In the genomic region with DNA sequence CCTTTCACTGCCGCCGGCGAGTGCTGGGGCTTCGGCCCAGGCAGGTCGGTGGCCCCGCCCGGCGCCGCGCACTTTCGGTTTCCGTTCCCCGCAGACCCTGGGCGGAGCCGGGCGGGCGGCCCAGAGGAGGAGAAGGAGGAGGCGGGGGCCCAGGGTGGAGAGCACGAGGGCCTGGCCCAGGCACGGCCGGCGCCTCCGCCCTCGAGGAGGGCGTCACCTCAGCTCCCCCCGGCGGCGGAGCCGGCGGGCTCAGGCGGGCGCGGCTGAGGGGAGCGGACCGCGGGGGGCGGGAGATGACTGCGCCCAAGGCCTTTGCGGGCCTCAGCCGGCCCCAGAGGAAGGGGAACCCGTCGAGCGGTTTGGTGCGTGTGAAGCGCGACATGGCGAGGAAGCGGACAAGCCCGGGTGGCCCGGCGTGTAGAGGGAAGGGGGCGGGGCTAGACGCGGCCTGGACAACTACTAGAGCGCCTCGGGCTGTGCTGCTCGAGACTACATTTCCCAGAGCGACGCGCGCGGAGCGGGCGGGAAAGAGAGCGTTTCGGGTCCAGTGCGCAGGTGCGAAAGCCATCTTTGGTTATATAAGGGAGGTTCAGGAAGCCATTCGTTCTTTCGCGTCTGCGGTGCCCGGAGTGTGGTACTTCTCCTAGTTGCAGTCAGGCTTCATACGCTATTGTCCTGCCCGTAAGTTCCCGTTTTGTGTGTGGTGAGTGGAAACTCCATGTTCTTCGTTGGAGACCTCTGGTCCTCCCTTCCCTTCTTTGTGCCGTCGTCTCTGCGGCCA, we compare ENCODE assay signal across 1 cellular context.
A peak's percentile ranks its signal among the peaks of the same experiment; 100 is the strongest.
TF ChIP-seq lines count a peak whose summit lies in the region.

A gene (minus strand): TSS at position 22 of the 781 bp plus-strand sequence. CDS start 2,218 bp downstream, outside the sequence.

TF ChIP-seq in K562, 482 proteins besides CTCF, POLR2A, EP300 and RAD21 (continued from another document and continues in another):
- peak; percentile 26; the same call in 1 of the 2 replicates for TF ChIP-seq STAT5A (IDR thresholded peaks at IDR 0.05; ENCODE audit: borderline replicate concordance, low read length)
- peak; percentile 92 for TF ChIP-seq CXXC5 (CRISPR knock-in tag; IDR thresholded peaks at IDR 0.05)
- TF ChIP-seq SOX6 (IDR thresholded peaks at IDR 0.05): peak; percentile 54
- TF ChIP-seq, protein P1, sequence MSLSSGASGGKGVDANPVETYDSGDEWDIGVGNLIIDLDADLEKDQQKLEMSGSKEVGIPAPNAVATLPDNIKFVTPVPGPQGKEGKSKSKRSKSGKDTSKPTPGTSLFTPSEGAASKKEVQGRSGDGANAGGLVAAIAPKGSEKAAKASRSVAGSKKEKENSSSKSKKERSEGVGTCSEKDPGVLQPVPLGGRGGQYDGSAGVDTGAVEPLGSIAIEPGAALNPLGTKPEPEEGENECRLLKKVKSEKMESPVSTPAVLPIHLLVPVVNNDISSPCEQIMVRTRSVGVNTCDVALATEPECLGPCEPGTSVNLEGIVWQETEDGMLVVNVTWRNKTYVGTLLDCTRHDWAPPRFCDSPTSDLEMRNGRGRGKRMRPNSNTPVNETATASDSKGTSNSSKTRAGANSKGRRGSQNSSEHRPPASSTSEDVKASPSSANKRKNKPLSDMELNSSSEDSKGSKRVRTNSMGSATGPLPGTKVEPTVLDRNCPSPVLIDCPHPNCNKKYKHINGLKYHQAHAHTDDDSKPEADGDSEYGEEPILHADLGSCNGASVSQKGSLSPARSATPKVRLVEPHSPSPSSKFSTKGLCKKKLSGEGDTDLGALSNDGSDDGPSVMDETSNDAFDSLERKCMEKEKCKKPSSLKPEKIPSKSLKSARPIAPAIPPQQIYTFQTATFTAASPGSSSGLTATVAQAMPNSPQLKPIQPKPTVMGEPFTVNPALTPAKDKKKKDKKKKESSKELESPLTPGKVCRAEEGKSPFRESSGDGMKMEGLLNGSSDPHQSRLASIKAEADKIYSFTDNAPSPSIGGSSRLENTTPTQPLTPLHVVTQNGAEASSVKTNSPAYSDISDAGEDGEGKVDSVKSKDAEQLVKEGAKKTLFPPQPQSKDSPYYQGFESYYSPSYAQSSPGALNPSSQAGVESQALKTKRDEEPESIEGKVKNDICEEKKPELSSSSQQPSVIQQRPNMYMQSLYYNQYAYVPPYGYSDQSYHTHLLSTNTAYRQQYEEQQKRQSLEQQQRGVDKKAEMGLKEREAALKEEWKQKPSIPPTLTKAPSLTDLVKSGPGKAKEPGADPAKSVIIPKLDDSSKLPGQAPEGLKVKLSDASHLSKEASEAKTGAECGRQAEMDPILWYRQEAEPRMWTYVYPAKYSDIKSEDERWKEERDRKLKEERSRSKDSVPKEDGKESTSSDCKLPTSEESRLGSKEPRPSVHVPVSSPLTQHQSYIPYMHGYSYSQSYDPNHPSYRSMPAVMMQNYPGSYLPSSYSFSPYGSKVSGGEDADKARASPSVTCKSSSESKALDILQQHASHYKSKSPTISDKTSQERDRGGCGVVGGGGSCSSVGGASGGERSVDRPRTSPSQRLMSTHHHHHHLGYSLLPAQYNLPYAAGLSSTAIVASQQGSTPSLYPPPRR (CRISPR knock-in tag; IDR thresholded peaks at IDR 0.05; ENCODE audit: borderline replicate concordance): 0 out of 2 replicates have a peak, but pooled peaks have one; percentile 18
- TF ChIP-seq, protein P2, sequence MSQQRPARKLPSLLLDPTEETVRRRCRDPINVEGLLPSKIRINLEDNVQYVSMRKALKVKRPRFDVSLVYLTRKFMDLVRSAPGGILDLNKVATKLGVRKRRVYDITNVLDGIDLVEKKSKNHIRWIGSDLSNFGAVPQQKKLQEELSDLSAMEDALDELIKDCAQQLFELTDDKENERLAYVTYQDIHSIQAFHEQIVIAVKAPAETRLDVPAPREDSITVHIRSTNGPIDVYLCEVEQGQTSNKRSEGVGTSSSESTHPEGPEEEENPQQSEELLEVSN (IDR thresholded peaks at IDR 0.05; ENCODE audit: borderline replicate concordance in 1 of 2, extremely low read depth in 1 of 2, insufficient read depth in 1 of 2, insufficient read length in 1 of 2, low read depth in 1 of 2, low read length in 1 of 2, poor library complexity in 1 of 2, severe bottlenecking in 1 of 2): peak; percentile 66 to 87
- TF ChIP-seq SRF (CRISPR knock-in tag; IDR thresholded peaks at IDR 0.05): peak in 1 of 2 experiments; percentile 75; a peak in 2 of 4 replicates
- peak; percentile 85 to 90 for TF ChIP-seq NONO (IDR thresholded peaks at IDR 0.05; ENCODE audit: low read depth in 2 of 2, low read length in 1 of 2)
- TF ChIP-seq RBM22 (IDR thresholded peaks at IDR 0.05; ENCODE audit: low read depth, low read length, poor library complexity, severe bottlenecking): no peak
- TF ChIP-seq, protein P3, sequence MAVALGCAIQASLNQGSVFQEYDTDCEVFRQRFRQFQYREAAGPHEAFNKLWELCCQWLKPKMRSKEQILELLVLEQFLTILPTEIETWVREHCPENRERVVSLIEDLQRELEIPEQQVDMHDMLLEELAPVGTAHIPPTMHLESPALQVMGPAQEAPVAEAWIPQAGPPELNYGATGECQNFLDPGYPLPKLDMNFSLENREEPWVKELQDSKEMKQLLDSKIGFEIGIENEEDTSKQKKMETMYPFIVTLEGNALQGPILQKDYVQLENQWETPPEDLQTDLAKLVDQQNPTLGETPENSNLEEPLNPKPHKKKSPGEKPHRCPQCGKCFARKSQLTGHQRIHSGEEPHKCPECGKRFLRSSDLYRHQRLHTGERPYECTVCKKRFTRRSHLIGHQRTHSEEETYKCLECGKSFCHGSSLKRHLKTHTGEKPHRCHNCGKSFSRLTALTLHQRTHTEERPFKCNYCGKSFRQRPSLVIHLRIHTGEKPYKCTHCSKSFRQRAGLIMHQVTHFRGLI (CRISPR knock-in tag; IDR thresholded peaks at IDR 0.05): no peak
- TF ChIP-seq ERF (CRISPR knock-in tag; IDR thresholded peaks at IDR 0.05): peak; percentile 83; the same call in 1 of the 2 replicates
- no peak for TF ChIP-seq BMI1 (IDR thresholded peaks at IDR 0.05; ENCODE audit: low read length)
- TF ChIP-seq ZFX (CRISPR knock-in tag; IDR thresholded peaks at IDR 0.05): peak; percentile 99
- TF ChIP-seq, protein P4, sequence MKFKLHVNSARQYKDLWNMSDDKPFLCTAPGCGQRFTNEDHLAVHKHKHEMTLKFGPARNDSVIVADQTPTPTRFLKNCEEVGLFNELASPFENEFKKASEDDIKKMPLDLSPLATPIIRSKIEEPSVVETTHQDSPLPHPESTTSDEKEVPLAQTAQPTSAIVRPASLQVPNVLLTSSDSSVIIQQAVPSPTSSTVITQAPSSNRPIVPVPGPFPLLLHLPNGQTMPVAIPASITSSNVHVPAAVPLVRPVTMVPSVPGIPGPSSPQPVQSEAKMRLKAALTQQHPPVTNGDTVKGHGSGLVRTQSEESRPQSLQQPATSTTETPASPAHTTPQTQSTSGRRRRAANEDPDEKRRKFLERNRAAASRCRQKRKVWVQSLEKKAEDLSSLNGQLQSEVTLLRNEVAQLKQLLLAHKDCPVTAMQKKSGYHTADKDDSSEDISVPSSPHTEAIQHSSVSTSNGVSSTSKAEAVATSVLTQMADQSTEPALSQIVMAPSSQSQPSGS (CRISPR knock-in tag; IDR thresholded peaks at IDR 0.05): no peak
- 0 out of 2 replicates have a peak, but pooled peaks have one; percentile 74 for TF ChIP-seq HDAC6 (IDR thresholded peaks at IDR 0.05; ENCODE audit: low read depth, low read length)
- TF ChIP-seq ZNF431 (CRISPR knock-in tag; IDR thresholded peaks at IDR 0.05): peak; percentile 13; the same call in 1 of the 2 replicates
- TF ChIP-seq TAF1 (IDR thresholded peaks at IDR 0.05; ENCODE audit: control insufficient read depth, extremely low read depth, insufficient read depth, low read length, severe bottlenecking): peak; percentile 100
- TF ChIP-seq, protein P5, sequence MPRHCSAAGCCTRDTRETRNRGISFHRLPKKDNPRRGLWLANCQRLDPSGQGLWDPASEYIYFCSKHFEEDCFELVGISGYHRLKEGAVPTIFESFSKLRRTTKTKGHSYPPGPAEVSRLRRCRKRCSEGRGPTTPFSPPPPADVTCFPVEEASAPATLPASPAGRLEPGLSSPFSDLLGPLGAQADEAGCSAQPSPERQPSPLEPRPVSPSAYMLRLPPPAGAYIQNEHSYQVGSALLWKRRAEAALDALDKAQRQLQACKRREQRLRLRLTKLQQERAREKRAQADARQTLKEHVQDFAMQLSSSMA (CRISPR knock-in tag; IDR thresholded peaks at IDR 0.05): no peak
- no peak for TF ChIP-seq ZNF347 (CRISPR knock-in tag; IDR thresholded peaks at IDR 0.05; ENCODE audit: low read depth)
- TF ChIP-seq, protein P6, sequence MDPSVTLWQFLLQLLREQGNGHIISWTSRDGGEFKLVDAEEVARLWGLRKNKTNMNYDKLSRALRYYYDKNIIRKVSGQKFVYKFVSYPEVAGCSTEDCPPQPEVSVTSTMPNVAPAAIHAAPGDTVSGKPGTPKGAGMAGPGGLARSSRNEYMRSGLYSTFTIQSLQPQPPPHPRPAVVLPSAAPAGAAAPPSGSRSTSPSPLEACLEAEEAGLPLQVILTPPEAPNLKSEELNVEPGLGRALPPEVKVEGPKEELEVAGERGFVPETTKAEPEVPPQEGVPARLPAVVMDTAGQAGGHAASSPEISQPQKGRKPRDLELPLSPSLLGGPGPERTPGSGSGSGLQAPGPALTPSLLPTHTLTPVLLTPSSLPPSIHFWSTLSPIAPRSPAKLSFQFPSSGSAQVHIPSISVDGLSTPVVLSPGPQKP (CRISPR knock-in tag; IDR thresholded peaks at IDR 0.05): no peak
- TF ChIP-seq ZBED1 (IDR thresholded peaks at IDR 0.05): peak; percentile 75; the same call in 1 of the 2 replicates
- TF ChIP-seq, protein P7, sequence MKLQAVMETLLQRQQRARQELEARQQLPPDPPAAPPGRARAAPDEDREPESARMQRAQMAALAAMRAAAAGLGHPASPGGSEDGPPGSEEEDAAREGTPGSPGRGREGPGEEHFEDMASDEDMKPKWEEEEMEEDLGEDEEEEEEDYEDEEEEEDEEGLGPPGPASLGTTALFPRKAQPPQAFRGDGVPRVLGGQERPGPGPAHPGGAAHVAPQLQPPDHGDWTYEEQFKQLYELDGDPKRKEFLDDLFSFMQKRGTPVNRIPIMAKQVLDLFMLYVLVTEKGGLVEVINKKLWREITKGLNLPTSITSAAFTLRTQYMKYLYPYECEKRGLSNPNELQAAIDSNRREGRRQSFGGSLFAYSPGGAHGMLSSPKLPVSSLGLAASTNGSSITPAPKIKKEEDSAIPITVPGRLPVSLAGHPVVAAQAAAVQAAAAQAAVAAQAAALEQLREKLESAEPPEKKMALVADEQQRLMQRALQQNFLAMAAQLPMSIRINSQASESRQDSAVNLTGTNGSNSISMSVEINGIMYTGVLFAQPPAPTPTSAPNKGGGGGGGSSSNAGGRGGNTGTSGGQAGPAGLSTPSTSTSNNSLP (IDR thresholded peaks at IDR 0.05; ENCODE audit: borderline replicate concordance, low read depth, low read length): no peak
- peak; percentile 64; the same call in 1 of the 2 replicates for TF ChIP-seq RFX5 (IDR thresholded peaks at IDR 0.05; ENCODE audit: low read depth, low read length)
- no peak for TF ChIP-seq SMARCA4 (IDR thresholded peaks at IDR 0.05)
- TF ChIP-seq, protein P8, sequence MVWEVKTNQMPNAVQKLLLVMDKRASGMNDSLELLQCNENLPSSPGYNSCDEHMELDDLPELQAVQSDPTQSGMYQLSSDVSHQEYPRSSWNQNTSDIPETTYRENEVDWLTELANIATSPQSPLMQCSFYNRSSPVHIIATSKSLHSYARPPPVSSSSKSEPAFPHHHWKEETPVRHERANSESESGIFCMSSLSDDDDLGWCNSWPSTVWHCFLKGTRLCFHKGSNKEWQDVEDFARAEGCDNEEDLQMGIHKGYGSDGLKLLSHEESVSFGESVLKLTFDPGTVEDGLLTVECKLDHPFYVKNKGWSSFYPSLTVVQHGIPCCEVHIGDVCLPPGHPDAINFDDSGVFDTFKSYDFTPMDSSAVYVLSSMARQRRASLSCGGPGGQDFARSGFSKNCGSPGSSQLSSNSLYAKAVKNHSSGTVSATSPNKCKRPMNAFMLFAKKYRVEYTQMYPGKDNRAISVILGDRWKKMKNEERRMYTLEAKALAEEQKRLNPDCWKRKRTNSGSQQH (CRISPR knock-in tag; IDR thresholded peaks at IDR 0.05): peak; percentile 81; the same call in 1 of the 2 replicates
- TF ChIP-seq ZFP1 (CRISPR knock-in tag; IDR thresholded peaks at IDR 0.05): no peak
- no peak for TF ChIP-seq GATA2 (CRISPR knock-in tag; IDR thresholded peaks at IDR 0.05)
- TF ChIP-seq KAT8 (IDR thresholded peaks at IDR 0.05; ENCODE audit: low read depth): no peak
- TF ChIP-seq ZKSCAN1 (IDR thresholded peaks at IDR 0.05; ENCODE audit: low read depth, low read length): no peak
- TF ChIP-seq ZNF384 (IDR thresholded peaks at IDR 0.05; ENCODE audit: low read depth, low read length): 0 out of 2 replicates have a peak, but pooled peaks have one; percentile 20
- TF ChIP-seq, protein P9, sequence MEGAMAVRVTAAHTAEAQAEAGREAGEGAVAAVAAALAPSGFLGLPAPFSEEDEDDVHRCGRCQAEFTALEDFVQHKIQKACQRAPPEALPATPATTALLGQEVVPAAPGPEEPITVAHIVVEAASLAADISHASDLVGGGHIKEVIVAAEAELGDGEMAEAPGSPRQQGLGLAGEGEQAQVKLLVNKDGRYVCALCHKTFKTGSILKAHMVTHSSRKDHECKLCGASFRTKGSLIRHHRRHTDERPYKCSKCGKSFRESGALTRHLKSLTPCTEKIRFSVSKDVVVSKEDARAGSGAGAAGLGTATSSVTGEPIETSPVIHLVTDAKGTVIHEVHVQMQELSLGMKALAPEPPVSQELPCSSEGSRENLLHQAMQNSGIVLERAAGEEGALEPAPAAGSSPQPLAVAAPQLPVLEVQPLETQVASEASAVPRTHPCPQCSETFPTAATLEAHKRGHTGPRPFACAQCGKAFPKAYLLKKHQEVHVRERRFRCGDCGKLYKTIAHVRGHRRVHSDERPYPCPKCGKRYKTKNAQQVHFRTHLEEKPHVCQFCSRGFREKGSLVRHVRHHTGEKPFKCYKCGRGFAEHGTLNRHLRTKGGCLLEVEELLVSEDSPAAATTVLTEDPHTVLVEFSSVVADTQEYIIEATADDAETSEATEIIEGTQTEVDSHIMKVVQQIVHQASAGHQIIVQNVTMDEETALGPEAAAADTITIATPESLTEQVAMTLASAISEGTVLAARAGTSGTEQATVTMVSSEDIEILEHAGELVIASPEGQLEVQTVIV (CRISPR knock-in tag; IDR thresholded peaks at IDR 0.05; ENCODE audit: borderline replicate concordance): no peak
- TF ChIP-seq, protein P10, sequence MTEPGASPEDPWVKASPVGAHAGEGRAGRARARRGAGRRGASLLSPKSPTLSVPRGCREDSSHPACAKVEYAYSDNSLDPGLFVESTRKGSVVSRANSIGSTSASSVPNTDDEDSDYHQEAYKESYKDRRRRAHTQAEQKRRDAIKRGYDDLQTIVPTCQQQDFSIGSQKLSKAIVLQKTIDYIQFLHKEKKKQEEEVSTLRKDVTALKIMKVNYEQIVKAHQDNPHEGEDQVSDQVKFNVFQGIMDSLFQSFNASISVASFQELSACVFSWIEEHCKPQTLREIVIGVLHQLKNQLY (CRISPR knock-in tag; conservative IDR thresholded peaks at IDR 0.05): no peak
- no peak for TF ChIP-seq DDX20 (tag; IDR thresholded peaks at IDR 0.05; ENCODE audit: low read depth)
- TF ChIP-seq SRSF1 (IDR thresholded peaks at IDR 0.05; ENCODE audit: low read depth, low read length): no peak
- TF ChIP-seq PURB (CRISPR knock-in tag; IDR thresholded peaks at IDR 0.05; ENCODE audit: low read depth): no peak
- TF ChIP-seq, protein P11, sequence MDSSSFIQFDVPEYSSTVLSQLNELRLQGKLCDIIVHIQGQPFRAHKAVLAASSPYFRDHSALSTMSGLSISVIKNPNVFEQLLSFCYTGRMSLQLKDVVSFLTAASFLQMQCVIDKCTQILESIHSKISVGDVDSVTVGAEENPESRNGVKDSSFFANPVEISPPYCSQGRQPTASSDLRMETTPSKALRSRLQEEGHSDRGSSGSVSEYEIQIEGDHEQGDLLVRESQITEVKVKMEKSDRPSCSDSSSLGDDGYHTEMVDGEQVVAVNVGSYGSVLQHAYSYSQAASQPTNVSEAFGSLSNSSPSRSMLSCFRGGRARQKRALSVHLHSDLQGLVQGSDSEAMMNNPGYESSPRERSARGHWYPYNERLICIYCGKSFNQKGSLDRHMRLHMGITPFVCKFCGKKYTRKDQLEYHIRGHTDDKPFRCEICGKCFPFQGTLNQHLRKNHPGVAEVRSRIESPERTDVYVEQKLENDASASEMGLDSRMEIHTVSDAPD (CRISPR knock-in tag; IDR thresholded peaks at IDR 0.05): no peak
- peak; percentile 94 to 97 for TF ChIP-seq MAZ (CRISPR knock-in tag; conservative IDR thresholded peaks at IDR 0.05 in 1 of 2, IDR thresholded peaks at IDR 0.05 in 1 of 2)
